8 cellular contexts compared by ENCODE assay signal in the genomic region with DNA sequence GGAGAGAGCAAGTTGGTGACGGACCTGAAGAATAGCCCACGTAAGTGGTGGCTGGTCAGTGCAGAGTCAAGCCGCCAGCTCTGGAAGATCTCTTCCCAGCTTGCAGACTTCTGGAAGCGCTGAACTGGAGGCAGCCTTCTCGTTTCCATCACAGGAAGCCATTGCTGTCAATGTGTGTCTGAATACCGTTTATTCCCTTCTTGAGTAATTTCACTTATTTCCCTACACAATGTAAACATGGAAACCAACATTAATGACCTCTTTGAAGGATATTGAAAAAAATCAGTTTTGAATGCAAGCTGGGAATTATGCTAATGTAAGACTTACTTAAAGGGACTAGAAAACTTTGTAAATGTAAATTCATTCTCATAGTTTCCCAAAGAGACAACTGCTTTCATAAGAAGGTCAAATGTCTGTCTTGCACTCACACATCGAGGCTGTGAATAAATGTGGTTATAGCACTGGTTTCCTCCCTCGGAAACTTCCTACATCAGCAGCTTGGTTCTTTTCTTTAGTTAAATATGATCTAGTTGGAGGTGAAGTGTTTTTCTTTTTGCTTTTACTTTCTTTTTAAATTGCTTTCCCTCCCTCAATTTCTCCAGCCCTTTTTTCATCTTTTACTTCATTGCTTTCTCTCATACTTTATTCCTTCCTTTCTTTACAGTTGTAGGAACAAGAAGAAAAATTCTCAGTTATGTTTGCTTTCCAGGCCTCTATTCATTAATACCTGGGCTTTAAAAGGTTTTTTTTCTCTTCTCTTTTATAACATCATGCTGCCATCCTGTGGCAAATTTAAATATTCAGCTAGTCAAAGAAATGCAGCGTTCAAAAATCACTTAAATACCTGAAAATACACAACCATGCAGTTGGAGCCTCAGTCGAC.
DNase-seq lines count a peak whose midpoint lies in the region; ATAC-seq, FAIRE-seq and TF ChIP-seq lines count a peak whose summit lies in the region.

No MANE protein-coding gene starts in this region.

- TF ChIP-seq CTCF in A549 (IDR thresholded peaks at IDR 0.05) = peak; percentile 35; the same call in 2 of the 3 replicates
- TF ChIP-seq CTCF in GM10266 (IDR thresholded peaks at IDR 0.05; ENCODE audit: control insufficient read depth, insufficient read depth, low read depth, missing control alignments) = peak; percentile 54
- peak; percentile 67 for TF ChIP-seq CTCF in Loucy (conservative IDR thresholded peaks at IDR 0.05; ENCODE audit: low read length)
- peak; percentile 29 to 70 (median 46); a peak in 3 of 6 replicates for TF ChIP-seq CTCF in K562 (IDR thresholded peaks at IDR 0.05 in 2 of 3, conservative IDR thresholded peaks at IDR 0.05 in 1 of 3; ENCODE audit: insufficient read depth in 2 of 3, low read depth in 1 of 3, low read length in 3 of 3)
- peak; percentile 27 for TF ChIP-seq CTCF in neural progenitor cell (IDR thresholded peaks at IDR 0.05)

- H3K9me3 Mint-ChIP-seq in neural progenitor cell = no peaks in the 10 kb centered on the region

- no peak overlapping the region for H3K4me2 ChIP-seq in A549
- peak overlapping the region; percentile 65 for H3K4me2 ChIP-seq in Loucy (ENCODE audit: low read depth, low read length, poor library complexity, severe bottlenecking)
- H3K4me2 ChIP-seq in K562 (ENCODE audit: insufficient read depth, low read length) = no peak overlapping the region
- H3K4me2 ChIP-seq in neural progenitor cell = no peak overlapping the region

- BruUV-seq in K562 (replicated peaks; lab: Mats Ljungman, UMichigan) = no TSS peak

- H4K20me1 ChIP-seq in Loucy (ENCODE audit: insufficient read depth, low read length, poor library complexity, severe bottlenecking) = no peaks in the 10 kb centered on the region
- H4K20me1 ChIP-seq in K562 (replicated peaks; ENCODE audit: control insufficient read depth, insufficient read depth, low read length) = no peaks in the 10 kb centered on the region
- H4K20me1 ChIP-seq in neural progenitor cell (ENCODE audit: low read depth) = no peaks in the 10 kb centered on the region

- intact Hi-C loops in K562 (cut with micrococcal nuclease) = loop anchor here (1.0 kb wide), 2 partner anchors 175 to 270 kb away; no protein-coding TSS in a partner anchor

- WGBS in A549 (ENCODE audit: missing lambda C conversion rate) = 53% methylated on average over 10 of the region's 10 CpGs
- WGBS in K562 (ENCODE audit: insufficient coverage, low coverage, missing lambda C conversion rate) = 32% methylated on average over 10 of the region's 10 CpGs

- H3K9ac ChIP-seq in Loucy (ENCODE audit: low read depth, low read length, poor library complexity, severe bottlenecking) (peak overlapping the region; percentile 25), K562 (ENCODE audit: insufficient read depth in 1 of 2, low read depth in 2 of 2, low read length in 2 of 2) (peak overlapping the region in 1 of 2 experiments; percentile 23; a peak in 1 of 4 replicates), neural progenitor cell (no peak overlapping the region)

- H3K9me1 ChIP-seq in K562 (ENCODE audit: control insufficient read depth, insufficient read depth, low read length) = no peaks in the 10 kb centered on the region

- H3K9me3 ChIP-seq in A549 = no peaks in the 10 kb centered on the region
- H3K9me3 ChIP-seq in Loucy (ENCODE audit: insufficient read depth, low read depth, low read length) = no peaks in the 10 kb centered on the region
- H3K9me3 ChIP-seq in K562 (replicated peaks; ENCODE audit: control insufficient read depth, insufficient read depth, low read depth, low read length) = no peaks in the 10 kb centered on the region
- H3K9me3 ChIP-seq in neural progenitor cell (ENCODE audit: low read depth) = no peaks in the 10 kb centered on the region

- TF ChIP-seq EP300 in A549 (IDR thresholded peaks at IDR 0.05) (no peak), K562 (IDR thresholded peaks at IDR 0.05; ENCODE audit: low read length) (no peak)

- H3K4me3 Mint-ChIP-seq in neural progenitor cell = no peak overlapping the region

- POLR2A ChIA-PET in A549 (lab: Yijun Ruan, JAX) (no interaction called here), K562 (lab: Yijun Ruan, JAX) (interaction anchor here (0.6 to 0.7 kb wide), 3 partner anchors 176 to 879 kb away, joined by 3 read pairs; no protein-coding TSS in a partner anchor)

- no peaks in the 10 kb centered on the region for H3K36me3 ChIP-seq in Loucy (ENCODE audit: insufficient read depth, low read length)
- no peaks in the 10 kb centered on the region for H3K36me3 ChIP-seq in K562 (ENCODE audit: control insufficient read depth, insufficient read depth, low read length)
- no peaks in the 10 kb centered on the region for H3K36me3 ChIP-seq in neural progenitor cell

- no peak overlapping the region for H3K27ac Mint-ChIP-seq in neural progenitor cell

- H3K27me3 ChIP-seq in Loucy (ENCODE audit: insufficient read depth, low read length, poor library complexity, severe bottlenecking) = no peaks in the 10 kb centered on the region
- no peaks in the 10 kb centered on the region for H3K27me3 ChIP-seq in K562 (ENCODE audit: control insufficient read depth in 2 of 2, insufficient read depth in 2 of 2, low read length in 2 of 2)
- no peaks in the 10 kb centered on the region for H3K27me3 ChIP-seq in neural progenitor cell

- no peak for ATAC-seq in A549
- ATAC-seq in K562 = peak; percentile 49; the same call in 2 of the 3 replicates
- ATAC-seq in GM21529 (IDR thresholded peaks at IDR 0.05; ENCODE audit: unreplicated experiment) = no peak

- no peaks in the 10 kb centered on the region for H3K79me2 ChIP-seq in Loucy (ENCODE audit: insufficient read depth, low read length)
- H3K79me2 ChIP-seq in K562 (ENCODE audit: control insufficient read depth, insufficient read depth, low read length) = no peaks in the 10 kb centered on the region
- no peaks in the 10 kb centered on the region for H3K79me2 ChIP-seq in neural progenitor cell (ENCODE audit: low read depth)

- in situ Hi-C loops in K562 (cut with MboI) = no loop called here

- H3F3A ChIP-seq in Loucy (ENCODE audit: low read depth) = no peaks in the 10 kb centered on the region
- no peaks in the 10 kb centered on the region for H3F3A ChIP-seq in neural progenitor cell (ENCODE audit: low read depth)

- no peaks in the 10 kb centered on the region for H3K4me1 ChIP-seq in A549
- peaks cover 20% of the 10 kb centered on the region for H3K4me1 ChIP-seq in Loucy (ENCODE audit: insufficient read depth, low read length, poor library complexity, severe bottlenecking)
- peaks cover 5 to 16% of the 10 kb centered on the region in 2 experiments; a peak in 3 of 5 replicates for H3K4me1 ChIP-seq in K562 (replicated peaks in 1 of 2; ENCODE audit: control insufficient read depth in 2 of 2, insufficient read depth in 2 of 2, low read length in 2 of 2)
- H3K4me1 ChIP-seq in neural progenitor cell = no peaks in the 10 kb centered on the region

- CTCF ChIA-PET in A549 (lab: Yijun Ruan, JAX) (interaction anchor here (0.9 to 2.1 kb wide), 9 partner anchors 8 to 317 kb away, joined by 3 to 11 read pairs (median 4); a partner anchor contains a TSS), K562 (lab: Yijun Ruan, JAX; ENCODE audit: low intra/inter-chr PET ratio) (interaction anchor here (1.4 to 2.4 kb wide), 4 partner anchors 30 to 270 kb away, joined by 4 to 19 read pairs (median 10); no protein-coding TSS in a partner anchor)

- no peak for DNase-seq in A549 (ENCODE audit: low read depth in 1 of 2, low spot score in 1 of 2)
- DNase-seq in GM10266 (ENCODE audit: extremely low spot score) = peak; percentile 32
- DNase-seq in K562 (ENCODE audit: extremely low read depth in 1 of 4, low spot score in 3 of 4) = no peak
- no peak for DNase-seq in neural progenitor cell (ENCODE audit: low spot score)
- no peak for DNase-seq in C1 segment of cervical spinal cord (lab: John Stamatoyannopoulos, UW)
- DNase-seq in hepatic stellate cell (ENCODE audit: low spot score) = no peak

- TF ChIP-seq RAD21 in A549 (conservative IDR thresholded peaks at IDR 0.05 in 1 of 2, IDR thresholded peaks at IDR 0.05 in 1 of 2) (peak; percentile 49 to 57; a peak in 4 of 5 replicates), K562 (CRISPR knock-in tag; conservative IDR thresholded peaks at IDR 0.05 in 1 of 2, IDR thresholded peaks at IDR 0.05 in 1 of 2) (peak; percentile 83 to 89)

- TF ChIP-seq POLR2A in A549 (IDR thresholded peaks at IDR 0.05; ENCODE audit: low read length) (no peak), K562 (conservative IDR thresholded peaks at IDR 0.05) (no peak)

- H3K9me2 ChIP-seq in Loucy (replicated peaks; ENCODE audit: low read depth, low read length) = no peaks in the 10 kb centered on the region

- H3K27ac ChIP-seq in A549 = no peak overlapping the region
- H3K27ac ChIP-seq in K562 (ENCODE audit: extremely low read depth, low read depth, low read length) = no peak overlapping the region
- H3K27ac ChIP-seq in neural progenitor cell = no peak overlapping the region

- H2AFZ ChIP-seq in Loucy (ENCODE audit: low read length) (peak overlapping the region; percentile 71; the same call in 1 of the 2 replicates), K562 (ENCODE audit: low read depth, low read length) (peak overlapping the region; percentile 2), neural progenitor cell (replicated peaks) (peak overlapping the region; percentile 38)

- H3K27me3 Mint-ChIP-seq in neural progenitor cell (ENCODE audit: insufficient read depth, low read depth) = peaks cover 2% of the 10 kb centered on the region

- no peak overlapping the region for H3K4me3 ChIP-seq in A549
- peak overlapping the region; percentile 38 for H3K4me3 ChIP-seq in Loucy (ENCODE audit: low read length, poor library complexity, severe bottlenecking)
- no peak overlapping the region for H3K4me3 ChIP-seq in K562
- H3K4me3 ChIP-seq in neural progenitor cell = no peak overlapping the region

- no peaks in the 10 kb centered on the region for H3K36me3 Mint-ChIP-seq in neural progenitor cell

- FAIRE-seq in A549 (lab: Jason Lieb, UNC) (no peak), K562 (lab: Jason Lieb, UNC) (peak; percentile 64)

- H3K4me1 Mint-ChIP-seq in neural progenitor cell = no peaks in the 10 kb centered on the region

TF ChIP-seq in A549, 52 proteins besides CTCF, POLR2A, EP300 and RAD21 (continues in another document):
- no peak for TF ChIP-seq ZNF302 (CRISPR knock-in tag; IDR thresholded peaks at IDR 0.05)

TF ChIP-seq in K562, 482 proteins besides CTCF, POLR2A, EP300 and RAD21 (continues in another document):
- TF ChIP-seq, protein P1, sequence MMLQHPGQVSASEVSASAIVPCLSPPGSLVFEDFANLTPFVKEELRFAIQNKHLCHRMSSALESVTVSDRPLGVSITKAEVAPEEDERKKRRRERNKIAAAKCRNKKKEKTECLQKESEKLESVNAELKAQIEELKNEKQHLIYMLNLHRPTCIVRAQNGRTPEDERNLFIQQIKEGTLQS (IDR thresholded peaks at IDR 0.05) = no peak
- TF ChIP-seq, protein P1 (CRISPR knock-in tag; conservative IDR thresholded peaks at IDR 0.05) = no peak
- TF ChIP-seq, protein P2, sequence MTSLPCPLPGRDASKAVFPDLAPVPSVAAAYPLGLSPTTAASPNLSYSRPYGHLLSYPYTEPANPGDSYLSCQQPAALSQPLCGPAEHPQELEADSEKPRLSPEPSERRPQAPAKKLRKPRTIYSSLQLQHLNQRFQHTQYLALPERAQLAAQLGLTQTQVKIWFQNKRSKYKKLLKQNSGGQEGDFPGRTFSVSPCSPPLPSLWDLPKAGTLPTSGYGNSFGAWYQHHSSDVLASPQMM (CRISPR knock-in tag; IDR thresholded peaks at IDR 0.05) = no peak

Comparison
In these comparisons a context has a peak if more than half of its experiments do, and no peak if none do; other contexts are left out.
1. H2AFZ ChIP-seq: peak in every context shown above with its lines; median percentile 71 in Loucy; 38 in neural progenitor cell; 2 in K562.